In the genomic region with DNA sequence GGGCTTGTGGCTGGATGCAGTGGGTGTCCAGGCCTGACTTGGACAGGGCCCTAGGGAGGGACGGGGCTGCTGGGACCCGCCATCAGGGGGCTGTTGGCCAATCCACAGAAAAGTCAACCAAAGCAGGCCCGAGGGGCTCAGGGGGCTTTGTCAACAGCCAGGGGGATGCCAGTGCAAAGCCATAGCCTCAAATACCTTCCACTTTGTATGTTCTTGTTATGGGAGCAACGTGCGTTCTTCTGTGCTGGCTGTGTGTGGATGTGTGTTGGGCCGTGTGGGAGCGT, we compare ENCODE assay signal across 25 cellular contexts. TPM values are rescaled to one million over a fixed set of nuclear protein-coding genes. Genes with fewer than 3 reads are reported as not detected.
"Had no signal": no experiment of that assay in that cellular context is flagged by ENCODE, and none has a peak within 500 bp of the region (broad histone marks: within the 10 kb centered on the region; RNA-seq: fewer than 3 reads in every experiment).

No MANE protein-coding gene starts in this region.

- H3K4me3 Mint-ChIP-seq: central memory CD8-positive, alpha-beta T cell; naive thymus-derived CD8-positive, alpha-beta T cell; stimulated activated effector memory CD8-positive, alpha-beta T cell treated with anti-CD3 and anti-CD28 coated beads, Interleukin-12 subunit alpha, Interleukin-12 subunit beta, amount 100 ng/mL, for 72 hours; type B pancreatic cell had no signal

- H3K9me3 Mint-ChIP-seq: central memory CD8-positive, alpha-beta T cell; naive thymus-derived CD8-positive, alpha-beta T cell; stimulated activated effector memory CD8-positive, alpha-beta T cell treated with anti-CD3 and anti-CD28 coated beads, Interleukin-12 subunit alpha, Interleukin-12 subunit beta, amount 100 ng/mL, for 72 hours; type B pancreatic cell had no signal

- H3K27ac ChIP-seq: dorsolateral prefrontal cortex, epithelial cell of prostate, gastrocnemius medialis, pancreas, right lobe of liver, stomach, thyroid gland had no signal

- H3K4me3 ChIP-seq: dorsolateral prefrontal cortex, gastrocnemius medialis, pancreas, right lobe of liver, smooth muscle cell, stomach, thyroid gland had no signal

- H3K36me3 Mint-ChIP-seq: naive thymus-derived CD8-positive, alpha-beta T cell; stimulated activated effector memory CD8-positive, alpha-beta T cell treated with anti-CD3 and anti-CD28 coated beads, Interleukin-12 subunit alpha, Interleukin-12 subunit beta, amount 100 ng/mL, for 72 hours; type B pancreatic cell had no signal

- H3K4me1 Mint-ChIP-seq: central memory CD8-positive, alpha-beta T cell; naive thymus-derived CD8-positive, alpha-beta T cell; stimulated activated effector memory CD8-positive, alpha-beta T cell treated with anti-CD3 and anti-CD28 coated beads, Interleukin-12 subunit alpha, Interleukin-12 subunit beta, amount 100 ng/mL, for 72 hours had no signal

- DNase-seq: effector CD4-positive, alpha-beta T cell; foreskin fibroblast; gastrocnemius medialis; mesenchymal stem cell; naive thymus-derived CD8-positive, alpha-beta T cell; occipital lobe; pancreas; right lobe of liver; stimulated activated CD4-positive, alpha-beta T cell treated with anti-CD3 and anti-CD28 coated beads, Interleukin-4, amount 100 ng/mL, for 24 hours; stimulated activated naive CD4-positive, alpha-beta T cell treated with Interleukin-2 at 50 U/mL for 16 hours; stomach; thyroid gland had no signal

- H3K27ac Mint-ChIP-seq: naive thymus-derived CD8-positive, alpha-beta T cell; progenitor cell of endocrine pancreas; stimulated activated effector memory CD8-positive, alpha-beta T cell treated with anti-CD3 and anti-CD28 coated beads, Interleukin-12 subunit alpha, Interleukin-12 subunit beta, amount 100 ng/mL, for 72 hours had no signal

RNA-seq across cellular contexts. Expression of a gene that starts 40.3 kb away (rescaled TPM):
- total RNA-seq: dorsolateral prefrontal cortex; gastrocnemius medialis; glomerular endothelial cell; left lobe of liver; lung microvascular endothelial cell; myocyte; naive thymus-derived CD8-positive, alpha-beta T cell; occipital lobe; pancreas; progenitor cell of endocrine pancreas; right lobe of liver; stomach; subcutaneous adipose tissue; temporal lobe; thyroid gland had no signal
- polyA plus RNA-seq: naive thymus-derived CD8-positive, alpha-beta T cell; smooth muscle cell had no signal
